Comparison of ENCODE assay signal across 1 cellular context in genomic region chrX:38800981-38801845, GRCh38.
A peak's percentile ranks its signal among the peaks of the same experiment; 100 is the strongest.
TF ChIP-seq lines count a peak whose summit lies in the region.

A gene with protein sequence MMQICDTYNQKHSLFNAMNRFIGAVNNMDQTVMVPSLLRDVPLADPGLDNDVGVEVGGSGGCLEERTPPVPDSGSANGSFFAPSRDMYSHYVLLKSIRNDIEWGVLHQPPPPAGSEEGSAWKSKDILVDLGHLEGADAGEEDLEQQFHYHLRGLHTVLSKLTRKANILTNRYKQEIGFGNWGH (plus strand): TSS chrX:38801459. CDS start chrX:38804947, 3,488 bp downstream.

TF ChIP-seq in HepG2, 621 proteins besides CTCF, POLR2A, EP300 and RAD21 (continued from another document and continues in another):
- TF ChIP-seq, protein P1, sequence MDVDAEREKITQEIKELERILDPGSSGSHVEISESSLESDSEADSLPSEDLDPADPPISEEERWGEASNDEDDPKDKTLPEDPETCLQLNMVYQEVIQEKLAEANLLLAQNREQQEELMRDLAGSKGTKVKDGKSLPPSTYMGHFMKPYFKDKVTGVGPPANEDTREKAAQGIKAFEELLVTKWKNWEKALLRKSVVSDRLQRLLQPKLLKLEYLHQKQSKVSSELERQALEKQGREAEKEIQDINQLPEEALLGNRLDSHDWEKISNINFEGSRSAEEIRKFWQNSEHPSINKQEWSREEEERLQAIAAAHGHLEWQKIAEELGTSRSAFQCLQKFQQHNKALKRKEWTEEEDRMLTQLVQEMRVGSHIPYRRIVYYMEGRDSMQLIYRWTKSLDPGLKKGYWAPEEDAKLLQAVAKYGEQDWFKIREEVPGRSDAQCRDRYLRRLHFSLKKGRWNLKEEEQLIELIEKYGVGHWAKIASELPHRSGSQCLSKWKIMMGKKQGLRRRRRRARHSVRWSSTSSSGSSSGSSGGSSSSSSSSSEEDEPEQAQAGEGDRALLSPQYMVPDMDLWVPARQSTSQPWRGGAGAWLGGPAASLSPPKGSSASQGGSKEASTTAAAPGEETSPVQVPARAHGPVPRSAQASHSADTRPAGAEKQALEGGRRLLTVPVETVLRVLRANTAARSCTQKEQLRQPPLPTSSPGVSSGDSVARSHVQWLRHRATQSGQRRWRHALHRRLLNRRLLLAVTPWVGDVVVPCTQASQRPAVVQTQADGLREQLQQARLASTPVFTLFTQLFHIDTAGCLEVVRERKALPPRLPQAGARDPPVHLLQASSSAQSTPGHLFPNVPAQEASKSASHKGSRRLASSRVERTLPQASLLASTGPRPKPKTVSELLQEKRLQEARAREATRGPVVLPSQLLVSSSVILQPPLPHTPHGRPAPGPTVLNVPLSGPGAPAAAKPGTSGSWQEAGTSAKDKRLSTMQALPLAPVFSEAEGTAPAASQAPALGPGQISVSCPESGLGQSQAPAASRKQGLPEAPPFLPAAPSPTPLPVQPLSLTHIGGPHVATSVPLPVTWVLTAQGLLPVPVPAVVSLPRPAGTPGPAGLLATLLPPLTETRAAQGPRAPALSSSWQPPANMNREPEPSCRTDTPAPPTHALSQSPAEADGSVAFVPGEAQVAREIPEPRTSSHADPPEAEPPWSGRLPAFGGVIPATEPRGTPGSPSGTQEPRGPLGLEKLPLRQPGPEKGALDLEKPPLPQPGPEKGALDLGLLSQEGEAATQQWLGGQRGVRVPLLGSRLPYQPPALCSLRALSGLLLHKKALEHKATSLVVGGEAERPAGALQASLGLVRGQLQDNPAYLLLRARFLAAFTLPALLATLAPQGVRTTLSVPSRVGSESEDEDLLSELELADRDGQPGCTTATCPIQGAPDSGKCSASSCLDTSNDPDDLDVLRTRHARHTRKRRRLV (CRISPR knock-in tag; IDR thresholded peaks at IDR 0.05) = peak; percentile 96
- TF ChIP-seq AKAP8 (CRISPR knock-in tag; IDR thresholded peaks at IDR 0.05) (no peak), ZNF350 (CRISPR knock-in tag; IDR thresholded peaks at IDR 0.05; ENCODE audit: borderline replicate concordance, low read depth) (no peak; the same call in 1 of the 2 replicates), ZSCAN12 (CRISPR knock-in tag; IDR thresholded peaks at IDR 0.05) (no peak), NR0B2 (CRISPR knock-in tag; IDR thresholded peaks at IDR 0.05) (0 out of 2 replicates have a peak, but pooled peaks have one; percentile 25), ZNF547 (CRISPR knock-in tag; IDR thresholded peaks at IDR 0.05) (no peak), ZNF530 (CRISPR knock-in tag; IDR thresholded peaks at IDR 0.05; ENCODE audit: low read depth) (no peak), ZNF703 (CRISPR knock-in tag; IDR thresholded peaks at IDR 0.05; ENCODE audit: borderline replicate concordance) (no peak), TBX3 (IDR thresholded peaks at IDR 0.05; ENCODE audit: borderline replicate concordance) (no peak), GABPA (IDR thresholded peaks at IDR 0.05; ENCODE audit: low read depth, low read length) (no peak), GABPA (CRISPR knock-in tag; IDR thresholded peaks at IDR 0.05; ENCODE audit: low read depth) (no peak), DR1 (CRISPR knock-in tag; IDR thresholded peaks at IDR 0.05) (no peak), RXRA (CRISPR knock-in tag; IDR thresholded peaks at IDR 0.05) (0 out of 2 replicates have a peak, but pooled peaks have one; percentile 27), ZNF10 (CRISPR knock-in tag; IDR thresholded peaks at IDR 0.05; ENCODE audit: borderline replicate concordance, low read depth) (no peak), KDM1A (CRISPR knock-in tag; IDR thresholded peaks at IDR 0.05) (no peak), NFIC (IDR thresholded peaks at IDR 0.05; ENCODE audit: low read length) (peak; percentile 33; the same call in 1 of the 2 replicates), SETDB1 (CRISPR knock-in tag; IDR thresholded peaks at IDR 0.05; ENCODE audit: borderline replicate concordance) (no peak), FOXJ3 (CRISPR knock-in tag; IDR thresholded peaks at IDR 0.05; ENCODE audit: borderline replicate concordance) (no peak), ZNF101 (CRISPR knock-in tag; IDR thresholded peaks at IDR 0.05; ENCODE audit: borderline replicate concordance, low read depth) (no peak), CREB3 (CRISPR knock-in tag; IDR thresholded peaks at IDR 0.05) (no peak), KLF12 (CRISPR knock-in tag; IDR thresholded peaks at IDR 0.05; ENCODE audit: borderline replicate concordance) (no peak), SIX1 (CRISPR knock-in tag; IDR thresholded peaks at IDR 0.05; ENCODE audit: borderline replicate concordance) (no peak), ZNF598 (CRISPR knock-in tag; IDR thresholded peaks at IDR 0.05; ENCODE audit: borderline replicate concordance) (no peak), BCL6 (CRISPR knock-in tag; IDR thresholded peaks at IDR 0.05) (no peak), FOXA3 (CRISPR knock-in tag; IDR thresholded peaks at IDR 0.05) (no peak), THAP11 (CRISPR knock-in tag; IDR thresholded peaks at IDR 0.05) (no peak), SOX6 (IDR thresholded peaks at IDR 0.05) (no peak), SOX6 (CRISPR knock-in tag; IDR thresholded peaks at IDR 0.05) (no peak), RBFOX2 (IDR thresholded peaks at IDR 0.05; ENCODE audit: low read depth, low read length) (peak; percentile 49; the same call in 1 of the 2 replicates), GTF3A (CRISPR knock-in tag; conservative IDR thresholded peaks at IDR 0.05) (no peak), NCOA1 (CRISPR knock-in tag; IDR thresholded peaks at IDR 0.05) (no peak)
- TF ChIP-seq, protein P2, sequence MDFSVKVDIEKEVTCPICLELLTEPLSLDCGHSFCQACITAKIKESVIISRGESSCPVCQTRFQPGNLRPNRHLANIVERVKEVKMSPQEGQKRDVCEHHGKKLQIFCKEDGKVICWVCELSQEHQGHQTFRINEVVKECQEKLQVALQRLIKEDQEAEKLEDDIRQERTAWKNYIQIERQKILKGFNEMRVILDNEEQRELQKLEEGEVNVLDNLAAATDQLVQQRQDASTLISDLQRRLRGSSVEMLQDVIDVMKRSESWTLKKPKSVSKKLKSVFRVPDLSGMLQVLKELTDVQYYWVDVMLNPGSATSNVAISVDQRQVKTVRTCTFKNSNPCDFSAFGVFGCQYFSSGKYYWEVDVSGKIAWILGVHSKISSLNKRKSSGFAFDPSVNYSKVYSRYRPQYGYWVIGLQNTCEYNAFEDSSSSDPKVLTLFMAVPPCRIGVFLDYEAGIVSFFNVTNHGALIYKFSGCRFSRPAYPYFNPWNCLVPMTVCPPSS (IDR thresholded peaks at IDR 0.05) = no peak
- TF ChIP-seq, protein P3, sequence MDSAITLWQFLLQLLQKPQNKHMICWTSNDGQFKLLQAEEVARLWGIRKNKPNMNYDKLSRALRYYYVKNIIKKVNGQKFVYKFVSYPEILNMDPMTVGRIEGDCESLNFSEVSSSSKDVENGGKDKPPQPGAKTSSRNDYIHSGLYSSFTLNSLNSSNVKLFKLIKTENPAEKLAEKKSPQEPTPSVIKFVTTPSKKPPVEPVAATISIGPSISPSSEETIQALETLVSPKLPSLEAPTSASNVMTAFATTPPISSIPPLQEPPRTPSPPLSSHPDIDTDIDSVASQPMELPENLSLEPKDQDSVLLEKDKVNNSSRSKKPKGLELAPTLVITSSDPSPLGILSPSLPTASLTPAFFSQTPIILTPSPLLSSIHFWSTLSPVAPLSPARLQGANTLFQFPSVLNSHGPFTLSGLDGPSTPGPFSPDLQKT (CRISPR knock-in tag; IDR thresholded peaks at IDR 0.05; ENCODE audit: borderline replicate concordance) = no peak
- TF ChIP-seq, protein P4, sequence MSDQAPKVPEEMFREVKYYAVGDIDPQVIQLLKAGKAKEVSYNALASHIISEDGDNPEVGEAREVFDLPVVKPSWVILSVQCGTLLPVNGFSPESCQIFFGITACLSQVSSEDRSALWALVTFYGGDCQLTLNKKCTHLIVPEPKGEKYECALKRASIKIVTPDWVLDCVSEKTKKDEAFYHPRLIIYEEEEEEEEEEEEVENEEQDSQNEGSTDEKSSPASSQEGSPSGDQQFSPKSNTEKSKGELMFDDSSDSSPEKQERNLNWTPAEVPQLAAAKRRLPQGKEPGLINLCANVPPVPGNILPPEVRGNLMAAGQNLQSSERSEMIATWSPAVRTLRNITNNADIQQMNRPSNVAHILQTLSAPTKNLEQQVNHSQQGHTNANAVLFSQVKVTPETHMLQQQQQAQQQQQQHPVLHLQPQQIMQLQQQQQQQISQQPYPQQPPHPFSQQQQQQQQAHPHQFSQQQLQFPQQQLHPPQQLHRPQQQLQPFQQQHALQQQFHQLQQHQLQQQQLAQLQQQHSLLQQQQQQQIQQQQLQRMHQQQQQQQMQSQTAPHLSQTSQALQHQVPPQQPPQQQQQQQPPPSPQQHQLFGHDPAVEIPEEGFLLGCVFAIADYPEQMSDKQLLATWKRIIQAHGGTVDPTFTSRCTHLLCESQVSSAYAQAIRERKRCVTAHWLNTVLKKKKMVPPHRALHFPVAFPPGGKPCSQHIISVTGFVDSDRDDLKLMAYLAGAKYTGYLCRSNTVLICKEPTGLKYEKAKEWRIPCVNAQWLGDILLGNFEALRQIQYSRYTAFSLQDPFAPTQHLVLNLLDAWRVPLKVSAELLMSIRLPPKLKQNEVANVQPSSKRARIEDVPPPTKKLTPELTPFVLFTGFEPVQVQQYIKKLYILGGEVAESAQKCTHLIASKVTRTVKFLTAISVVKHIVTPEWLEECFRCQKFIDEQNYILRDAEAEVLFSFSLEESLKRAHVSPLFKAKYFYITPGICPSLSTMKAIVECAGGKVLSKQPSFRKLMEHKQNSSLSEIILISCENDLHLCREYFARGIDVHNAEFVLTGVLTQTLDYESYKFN (CRISPR knock-in tag; conservative IDR thresholded peaks at IDR 0.05) = no peak
- TF ChIP-seq, protein P5, sequence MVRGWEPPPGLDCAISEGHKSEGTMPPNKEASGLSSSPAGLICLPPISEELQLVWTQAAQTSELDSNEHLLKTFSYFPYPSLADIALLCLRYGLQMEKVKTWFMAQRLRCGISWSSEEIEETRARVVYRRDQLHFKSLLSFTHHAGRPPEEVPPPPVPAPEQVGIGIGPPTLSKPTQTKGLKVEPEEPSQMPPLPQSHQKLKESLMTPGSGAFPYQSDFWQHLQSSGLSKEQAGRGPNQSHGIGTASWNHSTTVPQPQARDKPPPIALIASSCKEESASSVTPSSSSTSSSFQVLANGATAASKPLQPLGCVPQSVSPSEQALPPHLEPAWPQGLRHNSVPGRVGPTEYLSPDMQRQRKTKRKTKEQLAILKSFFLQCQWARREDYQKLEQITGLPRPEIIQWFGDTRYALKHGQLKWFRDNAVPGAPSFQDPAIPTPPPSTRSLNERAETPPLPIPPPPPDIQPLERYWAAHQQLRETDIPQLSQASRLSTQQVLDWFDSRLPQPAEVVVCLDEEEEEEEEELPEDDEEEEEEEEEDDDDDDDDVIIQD (CRISPR knock-in tag; IDR thresholded peaks at IDR 0.05; ENCODE audit: low read depth) = no peak
- TF ChIP-seq, protein P6, sequence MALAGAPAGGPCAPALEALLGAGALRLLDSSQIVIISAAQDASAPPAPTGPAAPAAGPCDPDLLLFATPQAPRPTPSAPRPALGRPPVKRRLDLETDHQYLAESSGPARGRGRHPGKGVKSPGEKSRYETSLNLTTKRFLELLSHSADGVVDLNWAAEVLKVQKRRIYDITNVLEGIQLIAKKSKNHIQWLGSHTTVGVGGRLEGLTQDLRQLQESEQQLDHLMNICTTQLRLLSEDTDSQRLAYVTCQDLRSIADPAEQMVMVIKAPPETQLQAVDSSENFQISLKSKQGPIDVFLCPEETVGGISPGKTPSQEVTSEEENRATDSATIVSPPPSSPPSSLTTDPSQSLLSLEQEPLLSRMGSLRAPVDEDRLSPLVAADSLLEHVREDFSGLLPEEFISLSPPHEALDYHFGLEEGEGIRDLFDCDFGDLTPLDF (CRISPR knock-in tag; IDR thresholded peaks at IDR 0.05) = no peak
- TF ChIP-seq, protein P7, sequence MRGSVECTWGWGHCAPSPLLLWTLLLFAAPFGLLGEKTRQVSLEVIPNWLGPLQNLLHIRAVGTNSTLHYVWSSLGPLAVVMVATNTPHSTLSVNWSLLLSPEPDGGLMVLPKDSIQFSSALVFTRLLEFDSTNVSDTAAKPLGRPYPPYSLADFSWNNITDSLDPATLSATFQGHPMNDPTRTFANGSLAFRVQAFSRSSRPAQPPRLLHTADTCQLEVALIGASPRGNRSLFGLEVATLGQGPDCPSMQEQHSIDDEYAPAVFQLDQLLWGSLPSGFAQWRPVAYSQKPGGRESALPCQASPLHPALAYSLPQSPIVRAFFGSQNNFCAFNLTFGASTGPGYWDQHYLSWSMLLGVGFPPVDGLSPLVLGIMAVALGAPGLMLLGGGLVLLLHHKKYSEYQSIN (CRISPR knock-in tag; IDR thresholded peaks at IDR 0.05; ENCODE audit: borderline replicate concordance) = no peak
- TF ChIP-seq, protein P8, sequence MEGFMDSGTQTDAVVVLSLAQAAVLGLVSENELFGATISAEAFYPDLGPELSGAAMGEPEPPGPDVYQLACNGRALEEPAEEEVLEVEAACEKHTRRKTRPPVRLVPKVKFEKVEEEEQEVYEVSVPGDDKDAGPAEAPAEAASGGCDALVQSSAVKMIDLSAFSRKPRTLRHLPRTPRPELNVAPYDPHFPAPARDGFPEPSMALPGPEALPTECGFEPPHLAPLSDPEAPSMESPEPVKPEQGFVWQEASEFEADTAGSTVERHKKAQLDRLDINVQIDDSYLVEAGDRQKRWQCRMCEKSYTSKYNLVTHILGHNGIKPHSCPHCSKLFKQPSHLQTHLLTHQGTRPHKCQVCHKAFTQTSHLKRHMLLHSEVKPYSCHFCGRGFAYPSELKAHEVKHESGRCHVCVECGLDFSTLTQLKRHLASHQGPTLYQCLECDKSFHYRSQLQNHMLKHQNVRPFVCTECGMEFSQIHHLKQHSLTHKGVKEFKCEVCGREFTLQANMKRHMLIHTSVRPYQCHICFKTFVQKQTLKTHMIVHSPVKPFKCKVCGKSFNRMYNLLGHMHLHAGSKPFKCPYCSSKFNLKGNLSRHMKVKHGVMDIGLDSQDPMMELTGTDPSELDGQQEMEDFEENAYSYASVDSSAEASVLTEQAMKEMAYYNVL (CRISPR knock-in tag; IDR thresholded peaks at IDR 0.05; ENCODE audit: borderline replicate concordance) = no peak
- TF ChIP-seq, protein P9, sequence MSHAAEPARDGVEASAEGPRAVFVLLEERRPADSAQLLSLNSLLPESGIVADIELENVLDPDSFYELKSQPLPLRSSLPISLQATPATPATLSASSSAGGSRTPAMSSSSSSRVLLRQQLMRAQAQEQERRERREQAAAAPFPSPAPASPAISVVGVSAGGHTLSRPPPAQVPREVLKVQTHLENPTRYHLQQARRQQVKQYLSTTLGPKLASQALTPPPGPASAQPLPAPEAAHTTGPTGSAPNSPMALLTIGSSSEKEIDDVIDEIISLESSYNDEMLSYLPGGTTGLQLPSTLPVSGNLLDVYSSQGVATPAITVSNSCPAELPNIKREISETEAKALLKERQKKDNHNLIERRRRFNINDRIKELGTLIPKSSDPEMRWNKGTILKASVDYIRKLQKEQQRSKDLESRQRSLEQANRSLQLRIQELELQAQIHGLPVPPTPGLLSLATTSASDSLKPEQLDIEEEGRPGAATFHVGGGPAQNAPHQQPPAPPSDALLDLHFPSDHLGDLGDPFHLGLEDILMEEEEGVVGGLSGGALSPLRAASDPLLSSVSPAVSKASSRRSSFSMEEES (CRISPR knock-in tag; IDR thresholded peaks at IDR 0.05) = peak; percentile 29; the same call in 1 of the 2 replicates
